6 cellular contexts compared by ENCODE assay signal in the genomic region with DNA sequence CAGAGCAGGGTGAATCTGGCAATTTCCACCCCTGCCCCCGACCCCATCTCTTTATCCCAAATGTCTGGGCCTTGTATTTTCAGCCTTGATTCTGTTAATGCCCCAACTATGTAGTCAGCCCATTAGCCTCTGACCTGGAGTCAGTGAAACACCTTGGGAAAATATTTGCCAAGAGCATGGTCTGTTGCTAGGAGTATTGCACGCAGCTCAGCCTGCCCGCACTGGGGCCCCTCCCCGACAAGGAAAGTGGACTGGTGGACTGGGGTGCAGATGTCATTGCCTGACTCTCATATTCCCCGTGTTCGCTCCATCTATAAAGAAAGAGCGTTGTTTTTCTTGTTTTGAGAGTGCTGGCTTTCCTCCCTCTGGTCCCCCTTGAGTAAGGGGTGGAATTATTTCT. TPM values are rescaled to one million over a fixed set of nuclear protein-coding genes. Genes with fewer than 3 reads are reported as not detected.
"Had no signal": no experiment of that assay in that cellular context is flagged by ENCODE, and none has a peak within 500 bp of the region (broad histone marks: within the 10 kb centered on the region; RNA-seq: fewer than 3 reads in every experiment).

No MANE protein-coding gene starts in this region.

RNA-seq across cellular contexts. Expression of gene SPACA5, which starts 51.5 kb away (rescaled TPM):
- total RNA-seq: GM23248, GM23338, H4, H7, H9, HFFc6 had no signal
- polyA plus RNA-seq: GM23248, GM23338 had no signal
